15 cellular contexts compared by ENCODE assay signal in the genomic region with DNA sequence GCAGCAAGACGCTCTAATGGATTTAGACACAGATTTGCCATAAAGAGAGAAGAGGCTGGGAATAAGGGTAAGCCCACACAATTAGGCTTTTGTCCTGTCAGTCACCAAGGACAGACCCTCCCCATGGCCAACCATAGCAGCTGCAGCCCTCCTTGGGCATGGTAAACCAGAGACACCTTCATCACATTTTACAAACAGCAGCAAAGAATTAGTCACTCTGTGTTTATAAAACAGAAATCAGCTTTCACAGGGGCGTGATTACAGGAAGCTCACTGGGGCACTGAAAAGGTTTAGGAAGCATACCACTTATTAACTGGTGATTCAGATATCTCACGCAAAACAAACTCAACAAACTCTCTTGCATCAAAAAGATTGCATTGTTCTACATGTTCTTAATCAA. TPM values are rescaled to one million over a fixed set of nuclear protein-coding genes. Genes with fewer than 3 reads are reported as not detected.
A peak's percentile ranks its signal among the peaks of the same experiment; 100 is the strongest.
DNase-seq lines count a peak whose midpoint lies in the region; ATAC-seq and TF ChIP-seq lines count a peak whose summit lies in the region.
"Had no signal": no experiment of that assay in that cellular context is flagged by ENCODE, and none has a peak within 500 bp of the region (broad histone marks: within the 10 kb centered on the region; RNA-seq: fewer than 3 reads in every experiment).

No MANE protein-coding gene starts in this region.

- intact Hi-C loops in left ventricle myocardium inferior (cut with micrococcal nuclease): no loop called here
- intact Hi-C loops in left ventricle myocardium superior (cut with micrococcal nuclease): no loop called here

- H3K27ac ChIP-seq in left ventricle myocardium inferior (replicated peaks) (peak overlapping the region; percentile 85), SK-N-MC (peak overlapping the region; percentile 79)
- H3K27ac ChIP-seq: sigmoid colon, transverse colon had no signal

- ATAC-seq in left ventricle myocardium superior (no peak), HG02571 (IDR thresholded peaks at IDR 0.05; ENCODE audit: unreplicated experiment) (no peak)
- ATAC-seq: HCT116 had no signal

- DNase-seq in left ventricle myocardium inferior (no peak), left ventricle myocardium superior (no peak), SK-N-MC (ENCODE audit: low read depth, low spot score) (peak; percentile 20), glomerular visceral epithelial cell (ENCODE audit: extremely low spot score) (peak; percentile 33), superior temporal gyrus (ENCODE audit: extremely low spot score) (no peak), COLO668 (lab: John Stamatoyannopoulos, UW; ENCODE audit: unreplicated experiment) (no peak), nucleus accumbens (lab: John Stamatoyannopoulos, UW) (no peak)
- DNase-seq: caudate nucleus; CD4-positive, alpha-beta T cell; foreskin fibroblast; NCI-H1092; sigmoid colon; transverse colon had no signal

- no peaks in the 10 kb centered on the region for H3K9me3 ChIP-seq in left ventricle myocardium inferior (replicated peaks)
- no peaks in the 10 kb centered on the region for H3K9me3 ChIP-seq in SK-N-MC (ENCODE audit: low read depth, low read length)
- H3K9me3 ChIP-seq: sigmoid colon, transverse colon had no signal

- no peaks in the 10 kb centered on the region for H3K27me3 ChIP-seq in left ventricle myocardium inferior (ENCODE audit: low read depth)
- H3K27me3 ChIP-seq: sigmoid colon, transverse colon had no signal

- no peak for TF ChIP-seq CTCF in left ventricle myocardium inferior (IDR thresholded peaks at IDR 0.05; ENCODE audit: borderline replicate concordance)

- peak overlapping the region; percentile 42 for H3K9ac ChIP-seq in SK-N-MC (ENCODE audit: insufficient read length)

- peak overlapping the region; percentile 65 for H3K4me3 ChIP-seq in left ventricle myocardium inferior
- peak overlapping the region; percentile 59 for H3K4me3 ChIP-seq in SK-N-MC
- H3K4me3 ChIP-seq: sigmoid colon, transverse colon had no signal

- H3K36me3 ChIP-seq in left ventricle myocardium inferior (no peaks in the 10 kb centered on the region), SK-N-MC (ENCODE audit: insufficient read depth, low read length) (no peaks in the 10 kb centered on the region)
- H3K36me3 ChIP-seq: sigmoid colon, transverse colon had no signal

- peaks cover 64% of the 10 kb centered on the region for H3K4me1 ChIP-seq in left ventricle myocardium inferior

RNA-seq across cellular contexts. Expression of a gene that starts 37.3 kb away (rescaled TPM):
- total RNA-seq in left ventricle myocardium inferior (56.1 TPM), left ventricle myocardium superior (58.4 TPM)

Comparison
In these comparisons a context has a peak if more than half of its experiments do, and no peak if none do; other contexts are left out.
1. DNase-seq: peak in SK-N-MC (single experiment) and glomerular visceral epithelial cell (single experiment); none in left ventricle myocardium inferior (single experiment), left ventricle myocardium superior (single experiment), superior temporal gyrus (single experiment), COLO668 (single experiment) and nucleus accumbens (0 of 56).